In the genomic region with DNA sequence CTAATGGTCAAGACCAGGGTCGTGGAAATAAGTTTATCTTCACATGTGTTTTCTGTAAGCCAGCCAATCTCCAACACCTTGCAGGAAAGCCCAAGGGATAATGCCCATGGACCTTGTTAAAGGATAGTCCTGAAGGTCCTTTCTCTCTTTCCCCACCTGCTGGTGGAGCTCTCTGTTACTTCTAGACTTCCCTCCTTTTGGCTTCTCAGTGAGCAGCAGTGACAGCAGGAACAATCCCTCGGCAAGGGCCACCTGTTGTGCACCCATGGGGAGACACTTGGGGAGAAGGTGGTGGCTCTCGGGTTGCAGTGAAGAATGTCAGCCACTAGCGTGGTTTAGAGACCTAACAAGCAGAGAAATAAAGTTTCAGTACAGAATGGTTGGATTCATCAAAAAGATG, we compare ENCODE assay signal across 20 cellular contexts.
DNase-seq lines count a peak whose midpoint lies in the region; ATAC-seq, FAIRE-seq and TF ChIP-seq lines count a peak whose summit lies in the region.
"Had no signal": no experiment of that assay in that cellular context is flagged by ENCODE, and none has a peak within 500 bp of the region (broad histone marks: within the 10 kb centered on the region; RNA-seq: fewer than 3 reads in every experiment).

No MANE protein-coding gene starts in this region.

- no peak overlapping the region for H4K8ac ChIP-seq in mesendoderm (ENCODE audit: low read depth, low read length)
- H4K8ac ChIP-seq in H9 (replicated peaks; ENCODE audit: insufficient read length, low read depth, low read length) = no peak overlapping the region

- H3K56ac ChIP-seq in mesendoderm (ENCODE audit: low read length) (no peak overlapping the region), H9 (ENCODE audit: insufficient read length, low read depth, low read length) (no peak overlapping the region)

- TF ChIP-seq CTCF in HFFc6 (IDR thresholded peaks at IDR 0.05) (peak; percentile 24; the same call in 1 of the 2 replicates), K562 (IDR thresholded peaks at IDR 0.05 in 2 of 3, conservative IDR thresholded peaks at IDR 0.05 in 1 of 3; ENCODE audit: insufficient read depth in 2 of 3, low read depth in 1 of 3, low read length in 3 of 3) (peak; percentile 6 to 19 (median 16); a peak in 1 of 6 replicates), H9 (conservative IDR thresholded peaks at IDR 0.05) (no peak; the same call in 2 of the 3 replicates)

- H3K27me3 Mint-ChIP-seq in HFFc6 (ENCODE audit: insufficient read depth) (peaks cover 11% of the 10 kb centered on the region), H9 (ENCODE audit: low read depth) (peaks cover 1% of the 10 kb centered on the region; the same call in 1 of the 2 replicates)
- H3K27me3 Mint-ChIP-seq: activated CD8-positive, alpha-beta memory T cell treated with anti-CD3 and anti-CD28 coated beads, Interleukin-2, amount 10 ng/mL, durations not matched to agents 7 days and 5 days; B cell had no signal

- H3K9me3 ChIP-seq in K562 (replicated peaks; ENCODE audit: control insufficient read depth, insufficient read depth, low read depth, low read length) (no peaks in the 10 kb centered on the region), H9 (ENCODE audit: control insufficient read depth, low read depth, low read length) (no peaks in the 10 kb centered on the region)
- H3K9me3 ChIP-seq: adrenal gland, pancreas had no signal

- no peak overlapping the region for H3K23ac ChIP-seq in mesendoderm (ENCODE audit: low read length)
- H3K23ac ChIP-seq in H9 (ENCODE audit: insufficient read length, low read depth, low read length) = no peak overlapping the region

- 0 out of 4 replicates have a peak, but pooled peaks of 1 of the 2 experiments have one; percentile 7 for TF ChIP-seq RAD21 in K562 (CRISPR knock-in tag; conservative IDR thresholded peaks at IDR 0.05 in 1 of 2, IDR thresholded peaks at IDR 0.05 in 1 of 2)

- H3K4me2 ChIP-seq in K562 (ENCODE audit: insufficient read depth, low read length) (no peak overlapping the region), mesendoderm (ENCODE audit: low read length) (no peak overlapping the region), H9 (ENCODE audit: insufficient read depth, insufficient read length, low read length) (no peak overlapping the region)

- H3K9me3 Mint-ChIP-seq in HFFc6 (no peaks in the 10 kb centered on the region), H9 (no peaks in the 10 kb centered on the region)
- H3K9me3 Mint-ChIP-seq: activated T-helper 2 cell treated with anti-CD3 and anti-CD28 coated beads, Interferon-gamma antibody, Interleukin-2, Interleukin-4, amounts not matched to agents 10 μg/mL and 5 μg/mL and 100 μg/mL, durations not matched to agents 14 hours and 24 hours and 36 hours had no signal

- H3K36me3 Mint-ChIP-seq in HFFc6 (ENCODE audit: low read depth) (no peaks in the 10 kb centered on the region), H9 (ENCODE audit: insufficient read depth in 1 of 3, low read depth in 3 of 3) (no peaks in the 10 kb centered on the region)
- H3K36me3 Mint-ChIP-seq: activated CD8-positive, alpha-beta memory T cell treated with anti-CD3 and anti-CD28 coated beads, Interleukin-2, amount 10 ng/mL, durations not matched to agents 7 days and 5 days had no signal

- H3K79me2 ChIP-seq in K562 (ENCODE audit: control insufficient read depth, insufficient read depth, low read length) (no peaks in the 10 kb centered on the region), mesendoderm (ENCODE audit: control insufficient read depth, insufficient read depth, low read length) (no peaks in the 10 kb centered on the region), H9 (ENCODE audit: insufficient read depth, low read length) (no peaks in the 10 kb centered on the region)

- H3K4ac ChIP-seq in mesendoderm (ENCODE audit: low read depth, low read length) (no peak overlapping the region), H9 (ENCODE audit: low read depth, low read length) (no peak overlapping the region)

- H3K9me1 ChIP-seq in K562 (ENCODE audit: control insufficient read depth, insufficient read depth, low read length) = no peaks in the 10 kb centered on the region

- H3K9ac ChIP-seq in K562 (ENCODE audit: insufficient read depth in 1 of 2, low read depth in 2 of 2, low read length in 2 of 2) (no peak overlapping the region), mesendoderm (ENCODE audit: low read length) (no peak overlapping the region), H9 (ENCODE audit: extremely low read depth, insufficient read length, low read length) (no peak overlapping the region)

- WGBS in K562 (ENCODE audit: insufficient coverage, low coverage, missing lambda C conversion rate) = 0% methylated on average over 4 of the region's 4 CpGs
- WGBS in mesendoderm (ENCODE audit: extremely low coverage, insufficient coverage, low lambda C conversion rate) = no CpG with 5 or more reads among the region's 4 CpGs
- whole genome bisulfite sequencing in H9 (ENCODE audit: extremely low coverage, insufficient read length, low lambda C conversion rate) = no CpG with 5 or more reads among the region's 4 CpGs

- H3K4me3 ChIP-seq in K562 = no peak overlapping the region
- no peak overlapping the region for H3K4me3 ChIP-seq in mesendoderm (ENCODE audit: low read length)
- H3K4me3 ChIP-seq: adrenal gland, pancreas had no signal

- no peak overlapping the region for H2AK5ac ChIP-seq in mesendoderm (ENCODE audit: low read length)
- H2AK5ac ChIP-seq in H9 (ENCODE audit: insufficient read length, low read length) = no peak overlapping the region

- POLR2A ChIA-PET in K562 (lab: Yijun Ruan, JAX) = no interaction called here

- no peak overlapping the region for H2BK20ac ChIP-seq in H9 (ENCODE audit: low read depth, low read length, poor library complexity, severe bottlenecking)

- H2BK12ac ChIP-seq in H9 (ENCODE audit: insufficient read length, low read depth, low read length) = no peak overlapping the region

- in situ Hi-C loops in K562 (cut with MboI) = no loop called here

- H3K36me3 ChIP-seq in K562 (ENCODE audit: control insufficient read depth, insufficient read depth, low read length) (no peaks in the 10 kb centered on the region), mesendoderm (ENCODE audit: control insufficient read depth, insufficient read depth, low read length) (no peaks in the 10 kb centered on the region)
- H3K36me3 ChIP-seq: adrenal gland, pancreas had no signal

- H3K27ac ChIP-seq in K562 (ENCODE audit: extremely low read depth, low read depth, low read length) (no peak overlapping the region), mesendoderm (ENCODE audit: low read depth, low read length) (no peak overlapping the region), H9 (ENCODE audit: insufficient read length, low read depth, low read length) (no peak overlapping the region)
- H3K27ac ChIP-seq: adrenal gland, pancreas had no signal

- H2BK5ac ChIP-seq in mesendoderm (ENCODE audit: low read length) (no peak overlapping the region), H9 (ENCODE audit: insufficient read length, low read length) (no peak overlapping the region)

- TF ChIP-seq EP300 in K562 (IDR thresholded peaks at IDR 0.05; ENCODE audit: low read length) = no peak

- H3K27ac Mint-ChIP-seq in HFFc6 = no peak overlapping the region
- no peak overlapping the region for H3K27ac Mint-ChIP-seq in H9
- H3K27ac Mint-ChIP-seq: activated CD8-positive, alpha-beta memory T cell treated with anti-CD3 and anti-CD28 coated beads, Interleukin-2, amount 10 ng/mL, durations not matched to agents 7 days and 5 days; activated T-helper 2 cell treated with anti-CD3 and anti-CD28 coated beads, Interferon-gamma antibody, Interleukin-2, Interleukin-4, amounts not matched to agents 10 μg/mL and 5 μg/mL and 100 μg/mL, durations not matched to agents 14 hours and 24 hours and 36 hours; B cell; T-helper 17 cell had no signal

- H4K20me1 ChIP-seq in K562 (replicated peaks; ENCODE audit: control insufficient read depth, insufficient read depth, low read length) = no peaks in the 10 kb centered on the region
- no peaks in the 10 kb centered on the region for H4K20me1 ChIP-seq in H9 (ENCODE audit: control insufficient read depth, insufficient read depth, insufficient read length)

- H3K27me3 ChIP-seq in K562 (ENCODE audit: control insufficient read depth in 2 of 2, insufficient read depth in 2 of 2, low read length in 2 of 2) (peaks cover 0 to 10% of the 10 kb centered on the region in 2 experiments; a peak in 1 of 5 replicates), mesendoderm (ENCODE audit: insufficient read depth, low read length, poor library complexity) (no peaks in the 10 kb centered on the region), H9 (ENCODE audit: insufficient read depth, low read length) (no peaks in the 10 kb centered on the region)
- H3K27me3 ChIP-seq: adrenal gland, pancreas had no signal

- intact Hi-C loops in K562 (cut with micrococcal nuclease) = no loop called here

- H3K4me3 Mint-ChIP-seq in HFFc6 = no peak overlapping the region
- no peak overlapping the region for H3K4me3 Mint-ChIP-seq in H9
- H3K4me3 Mint-ChIP-seq: activated CD8-positive, alpha-beta memory T cell treated with anti-CD3 and anti-CD28 coated beads, Interleukin-2, amount 10 ng/mL, durations not matched to agents 7 days and 5 days; B cell; T-helper 17 cell had no signal

- FAIRE-seq in K562 (lab: Jason Lieb, UNC) = no peak
- FAIRE-seq: pancreas had no signal

- H2BK120ac ChIP-seq in mesendoderm (ENCODE audit: low read depth, low read length) (no peak overlapping the region), H9 (ENCODE audit: low read depth, low read length, poor library complexity, severe bottlenecking) (no peak overlapping the region)

- H4K5ac ChIP-seq in mesendoderm (ENCODE audit: low read length) (no peak overlapping the region), H9 (ENCODE audit: insufficient read length, low read depth, low read length) (no peak overlapping the region)

- BruUV-seq in K562 (replicated peaks; lab: Mats Ljungman, UMichigan) = no TSS peak

- H2AFZ ChIP-seq in K562 (ENCODE audit: low read depth, low read length) (no peak overlapping the region), H9 (ENCODE audit: low read length) (no peak overlapping the region)

- H3K4me1 Mint-ChIP-seq in HFFc6 (ENCODE audit: low read depth) (no peaks in the 10 kb centered on the region), H9 (peaks cover 0 to 9% of the 10 kb centered on the region in 2 experiments; a peak in 1 of 4 replicates)
- H3K4me1 Mint-ChIP-seq: activated CD8-positive, alpha-beta memory T cell treated with anti-CD3 and anti-CD28 coated beads, Interleukin-2, amount 10 ng/mL, durations not matched to agents 7 days and 5 days; B cell; T-helper 17 cell had no signal

- peak; percentile 48; the same call in 2 of the 3 replicates for ATAC-seq in K562
- ATAC-seq in HG02870 (IDR thresholded peaks at IDR 0.05; ENCODE audit: unreplicated experiment) = no peak
- ATAC-seq: activated CD8-positive, alpha-beta memory T cell treated with anti-CD3 and anti-CD28 coated beads, Interleukin-2, amount 10 ng/mL, durations not matched to agents 7 days and 5 days; left cardiac atrium; pancreas; T-helper 17 cell had no signal

- H3K79me1 ChIP-seq in mesendoderm (ENCODE audit: low read length) (no peaks in the 10 kb centered on the region), H9 (ENCODE audit: insufficient read depth, low read depth, low read length, poor library complexity, severe bottlenecking) (no peaks in the 10 kb centered on the region)

- H3K18ac ChIP-seq in mesendoderm (ENCODE audit: low read length) (no peak overlapping the region), H9 (ENCODE audit: insufficient read length, low read depth, low read length) (no peak overlapping the region)

- H3K4me1 ChIP-seq in K562 (replicated peaks in 1 of 2; ENCODE audit: control insufficient read depth in 2 of 2, insufficient read depth in 2 of 2, low read length in 2 of 2) (no peaks in the 10 kb centered on the region), mesendoderm (ENCODE audit: control insufficient read depth, low read depth, low read length) (no peaks in the 10 kb centered on the region), H9 (ENCODE audit: insufficient read depth, low read length) (no peaks in the 10 kb centered on the region)
- H3K4me1 ChIP-seq: adrenal gland, pancreas had no signal

- no peak overlapping the region for H3T11ph ChIP-seq in H9 (ENCODE audit: low read length)

- H2BK15ac ChIP-seq in mesendoderm (replicated peaks; ENCODE audit: low read depth) = no peak overlapping the region
- H2BK15ac ChIP-seq in H9 (ENCODE audit: low read depth, low read length) = no peak overlapping the region

- no peak overlapping the region for H3K14ac ChIP-seq in H9 (ENCODE audit: insufficient read depth, low read length)

- DNase-seq in COLO668 (lab: John Stamatoyannopoulos, UW; ENCODE audit: unreplicated experiment) (peak; percentile 1), HFFc6 (no peak), K562 (ENCODE audit: extremely low read depth in 1 of 4, low spot score in 3 of 4) (peak in 1 of 4 experiments; percentile 5), mesendoderm (peak; percentile 48), H9 (no peak), DMS79 treated with DMSO at 0.1 percent for 48 hours (lab: John Stamatoyannopoulos, UW) (no peak)
- DNase-seq in central memory CD4-positive, alpha-beta T cell = no peak
- DNase-seq: activated CD4-positive, alpha-beta T cell treated with anti-CD3 and anti-CD28 coated beads for 1 hour; activated CD8-positive, alpha-beta memory T cell treated with anti-CD3 and anti-CD28 coated beads, Interleukin-2, amount 10 ng/mL, durations not matched to agents 7 days and 5 days; adrenal gland; hypothalamus; Kasumi-1; left cardiac atrium; NCI-H1436 treated with DMSO at 0.1 percent for 48 hours; pancreas; SHP77; T-helper 17 cell had no signal

- TF ChIP-seq POLR2A in K562 (conservative IDR thresholded peaks at IDR 0.05) = no peak

- H4K91ac ChIP-seq in H9 (ENCODE audit: insufficient read length, low read depth, low read length) = no peak overlapping the region

- no peaks in the 10 kb centered on the region for H3K23me2 ChIP-seq in H9 (ENCODE audit: insufficient read length, low read depth, low read length, poor library complexity, severe bottlenecking)

- CTCF ChIA-PET in K562 (lab: Yijun Ruan, JAX; ENCODE audit: low intra/inter-chr PET ratio) = no interaction called here

Comparison
In these comparisons a context has a peak if more than half of its experiments do, and no peak if none do; other contexts are left out.
1. DNase-seq: peak in COLO668 (single experiment) and mesendoderm (single experiment); none in HFFc6 (single experiment), central memory CD4-positive, alpha-beta T cell (single experiment), H9 (single experiment) and DMS79 treated with DMSO at 0.1 percent for 48 hours (single experiment).